1 cellular context compared by ENCODE assay signal in the genomic region with DNA sequence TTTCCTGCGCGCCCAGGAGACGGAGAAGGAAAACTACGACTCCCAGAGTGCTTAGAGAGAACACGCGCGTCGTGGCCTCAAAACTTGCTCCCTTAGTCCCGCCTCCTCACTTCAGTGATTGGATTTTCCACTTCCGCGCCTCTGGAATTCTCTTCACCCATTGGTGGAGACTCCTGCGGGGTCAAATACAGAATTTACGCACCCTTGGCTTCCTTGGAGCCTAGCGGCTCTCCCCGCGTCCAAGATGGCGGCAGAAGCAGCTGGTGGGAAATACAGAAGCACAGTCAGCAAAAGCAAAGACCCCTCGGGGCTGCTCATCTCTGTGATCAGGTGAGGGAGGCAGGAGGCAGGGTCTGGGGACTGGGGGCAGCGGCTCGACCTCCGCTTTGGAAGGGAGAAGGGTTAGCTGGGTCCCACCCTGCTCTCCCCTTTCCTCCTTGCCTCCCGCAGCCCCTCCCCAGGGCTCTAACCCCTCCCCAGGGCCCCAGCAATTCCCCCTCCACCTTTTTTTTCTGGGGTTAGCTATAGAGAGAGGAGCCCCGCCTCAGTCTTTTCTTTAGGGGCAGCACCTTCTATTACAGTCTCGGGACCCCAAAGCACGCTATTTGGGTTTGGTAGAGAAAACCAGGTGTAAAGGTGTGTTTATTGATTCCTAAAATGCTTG.
TF ChIP-seq lines count a peak whose summit lies in the region.

TSS of gene EXOC4 (plus strand) at position 221 of the 664 bp plus-strand sequence.

TF ChIP-seq in GM12878, 131 proteins besides CTCF, POLR2A, EP300 and RAD21 (continued from another document and continues in another):
- TF ChIP-seq IKZF1 (conservative IDR thresholded peaks at IDR 0.05) (peak; percentile 91), TBL1XR1 (IDR thresholded peaks at IDR 0.05; ENCODE audit: low read depth, low read length) (peak; percentile 59; the same call in 1 of the 2 replicates), NR2C1 (IDR thresholded peaks at IDR 0.05) (peak; percentile 97), MYB (IDR thresholded peaks at IDR 0.05; ENCODE audit: borderline replicate concordance, low read depth, low read length) (no peak), SKIL (IDR thresholded peaks at IDR 0.05; ENCODE audit: low read depth, poor library complexity, severe bottlenecking) (peak; percentile 45), MTA2 (IDR thresholded peaks at IDR 0.05; ENCODE audit: low read depth) (peak; percentile 79), MXI1 (IDR thresholded peaks at IDR 0.05; ENCODE audit: low read depth, low read length) (peak; percentile 63; the same call in 1 of the 2 replicates), EGR1 (IDR thresholded peaks at IDR 0.05; ENCODE audit: borderline replicate concordance in 1 of 2, low read depth in 2 of 2, low read length in 2 of 2) (peak in 1 of 2 experiments; percentile 6; a peak in 1 of 3 replicates), RFX5 (IDR thresholded peaks at IDR 0.05; ENCODE audit: low read depth, low read length) (no peak), HDGF (IDR thresholded peaks at IDR 0.05) (no peak), POLR2AphosphoS2 (IDR thresholded peaks at IDR 0.05; ENCODE audit: low read depth, low read length) (0 out of 2 replicates have a peak, but pooled peaks have one; percentile 55), IKZF2 (IDR thresholded peaks at IDR 0.05) (peak in 1 of 2 experiments; percentile 34; a peak in 3 of 4 replicates), GABPA (IDR thresholded peaks at IDR 0.05; ENCODE audit: low read depth) (peak; percentile 75), BMI1 (IDR thresholded peaks at IDR 0.05; ENCODE audit: borderline replicate concordance) (no peak), PAX5 (IDR thresholded peaks at IDR 0.05; ENCODE audit: borderline replicate concordance, low read depth, low read length) (0 out of 2 replicates have a peak, but pooled peaks have one; percentile 48), NR2C2 (IDR thresholded peaks at IDR 0.05; ENCODE audit: borderline replicate concordance, control insufficient read depth, insufficient read length, low read depth) (peak; percentile 27), CREB1 (IDR thresholded peaks at IDR 0.05; ENCODE audit: low read depth) (peak; percentile 96), SPI1 (IDR thresholded peaks at IDR 0.05; ENCODE audit: borderline replicate concordance, insufficient read depth, low read depth, low read length) (peak; percentile 50; the same call in 1 of the 2 replicates), CREM (IDR thresholded peaks at IDR 0.05; ENCODE audit: low read depth) (peak; percentile 95), HCFC1 (IDR thresholded peaks at IDR 0.05; ENCODE audit: low read length) (peak; percentile 93), BHLHE40 (IDR thresholded peaks at IDR 0.05; ENCODE audit: borderline replicate concordance in 1 of 2, low read depth in 2 of 2, low read length in 1 of 2) (peak in 1 of 2 experiments; percentile 34; a peak in 1 of 4 replicates), CHD2 (IDR thresholded peaks at IDR 0.05; ENCODE audit: borderline replicate concordance, low read depth, low read length) (peak; percentile 96), BACH1 (IDR thresholded peaks at IDR 0.05; ENCODE audit: borderline replicate concordance) (peak; percentile 19; the same call in 1 of the 2 replicates), PML (IDR thresholded peaks at IDR 0.05; ENCODE audit: low read length) (peak; percentile 33; the same call in 1 of the 2 replicates), ATF7 (IDR thresholded peaks at IDR 0.05; ENCODE audit: low read depth) (no peak), NR2F1 (conservative IDR thresholded peaks at IDR 0.05) (peak; percentile 76), EED (IDR thresholded peaks at IDR 0.05; ENCODE audit: low read depth) (no peak), E2F8 (IDR thresholded peaks at IDR 0.05; ENCODE audit: low read depth, partially characterized antibody) (no peak), NBN (IDR thresholded peaks at IDR 0.05) (peak; percentile 15; the same call in 1 of the 2 replicates), E2F4 (IDR thresholded peaks at IDR 0.05; ENCODE audit: low read depth, low read length) (no peak), POU2F2 (IDR thresholded peaks at IDR 0.05; ENCODE audit: borderline replicate concordance, low read depth, low read length) (peak; percentile 66; the same call in 1 of the 3 replicates)
- TF ChIP-seq, protein P1, sequence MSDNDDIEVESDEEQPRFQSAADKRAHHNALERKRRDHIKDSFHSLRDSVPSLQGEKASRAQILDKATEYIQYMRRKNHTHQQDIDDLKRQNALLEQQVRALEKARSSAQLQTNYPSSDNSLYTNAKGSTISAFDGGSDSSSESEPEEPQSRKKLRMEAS (IDR thresholded peaks at IDR 0.05; ENCODE audit: low read depth, low read length) = no peak; the same call in 1 of the 2 replicates
- TF ChIP-seq, protein P2, sequence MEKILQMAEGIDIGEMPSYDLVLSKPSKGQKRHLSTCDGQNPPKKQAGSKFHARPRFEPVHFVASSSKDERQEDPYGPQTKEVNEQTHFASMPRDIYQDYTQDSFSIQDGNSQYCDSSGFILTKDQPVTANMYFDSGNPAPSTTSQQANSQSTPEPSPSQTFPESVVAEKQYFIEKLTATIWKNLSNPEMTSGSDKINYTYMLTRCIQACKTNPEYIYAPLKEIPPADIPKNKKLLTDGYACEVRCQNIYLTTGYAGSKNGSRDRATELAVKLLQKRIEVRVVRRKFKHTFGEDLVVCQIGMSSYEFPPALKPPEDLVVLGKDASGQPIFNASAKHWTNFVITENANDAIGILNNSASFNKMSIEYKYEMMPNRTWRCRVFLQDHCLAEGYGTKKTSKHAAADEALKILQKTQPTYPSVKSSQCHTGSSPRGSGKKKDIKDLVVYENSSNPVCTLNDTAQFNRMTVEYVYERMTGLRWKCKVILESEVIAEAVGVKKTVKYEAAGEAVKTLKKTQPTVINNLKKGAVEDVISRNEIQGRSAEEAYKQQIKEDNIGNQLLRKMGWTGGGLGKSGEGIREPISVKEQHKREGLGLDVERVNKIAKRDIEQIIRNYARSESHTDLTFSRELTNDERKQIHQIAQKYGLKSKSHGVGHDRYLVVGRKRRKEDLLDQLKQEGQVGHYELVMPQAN (conservative IDR thresholded peaks at IDR 0.05) = 0 out of 2 replicates have a peak, but pooled peaks have one; percentile 56
- TF ChIP-seq, protein P3, sequence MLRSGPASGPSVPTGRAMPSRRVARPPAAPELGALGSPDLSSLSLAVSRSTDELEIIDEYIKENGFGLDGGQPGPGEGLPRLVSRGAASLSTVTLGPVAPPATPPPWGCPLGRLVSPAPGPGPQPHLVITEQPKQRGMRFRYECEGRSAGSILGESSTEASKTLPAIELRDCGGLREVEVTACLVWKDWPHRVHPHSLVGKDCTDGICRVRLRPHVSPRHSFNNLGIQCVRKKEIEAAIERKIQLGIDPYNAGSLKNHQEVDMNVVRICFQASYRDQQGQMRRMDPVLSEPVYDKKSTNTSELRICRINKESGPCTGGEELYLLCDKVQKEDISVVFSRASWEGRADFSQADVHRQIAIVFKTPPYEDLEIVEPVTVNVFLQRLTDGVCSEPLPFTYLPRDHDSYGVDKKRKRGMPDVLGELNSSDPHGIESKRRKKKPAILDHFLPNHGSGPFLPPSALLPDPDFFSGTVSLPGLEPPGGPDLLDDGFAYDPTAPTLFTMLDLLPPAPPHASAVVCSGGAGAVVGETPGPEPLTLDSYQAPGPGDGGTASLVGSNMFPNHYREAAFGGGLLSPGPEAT (IDR thresholded peaks at IDR 0.05; ENCODE audit: low read depth) = peak; percentile 35; the same call in 1 of the 2 replicates
- TF ChIP-seq, protein P4, sequence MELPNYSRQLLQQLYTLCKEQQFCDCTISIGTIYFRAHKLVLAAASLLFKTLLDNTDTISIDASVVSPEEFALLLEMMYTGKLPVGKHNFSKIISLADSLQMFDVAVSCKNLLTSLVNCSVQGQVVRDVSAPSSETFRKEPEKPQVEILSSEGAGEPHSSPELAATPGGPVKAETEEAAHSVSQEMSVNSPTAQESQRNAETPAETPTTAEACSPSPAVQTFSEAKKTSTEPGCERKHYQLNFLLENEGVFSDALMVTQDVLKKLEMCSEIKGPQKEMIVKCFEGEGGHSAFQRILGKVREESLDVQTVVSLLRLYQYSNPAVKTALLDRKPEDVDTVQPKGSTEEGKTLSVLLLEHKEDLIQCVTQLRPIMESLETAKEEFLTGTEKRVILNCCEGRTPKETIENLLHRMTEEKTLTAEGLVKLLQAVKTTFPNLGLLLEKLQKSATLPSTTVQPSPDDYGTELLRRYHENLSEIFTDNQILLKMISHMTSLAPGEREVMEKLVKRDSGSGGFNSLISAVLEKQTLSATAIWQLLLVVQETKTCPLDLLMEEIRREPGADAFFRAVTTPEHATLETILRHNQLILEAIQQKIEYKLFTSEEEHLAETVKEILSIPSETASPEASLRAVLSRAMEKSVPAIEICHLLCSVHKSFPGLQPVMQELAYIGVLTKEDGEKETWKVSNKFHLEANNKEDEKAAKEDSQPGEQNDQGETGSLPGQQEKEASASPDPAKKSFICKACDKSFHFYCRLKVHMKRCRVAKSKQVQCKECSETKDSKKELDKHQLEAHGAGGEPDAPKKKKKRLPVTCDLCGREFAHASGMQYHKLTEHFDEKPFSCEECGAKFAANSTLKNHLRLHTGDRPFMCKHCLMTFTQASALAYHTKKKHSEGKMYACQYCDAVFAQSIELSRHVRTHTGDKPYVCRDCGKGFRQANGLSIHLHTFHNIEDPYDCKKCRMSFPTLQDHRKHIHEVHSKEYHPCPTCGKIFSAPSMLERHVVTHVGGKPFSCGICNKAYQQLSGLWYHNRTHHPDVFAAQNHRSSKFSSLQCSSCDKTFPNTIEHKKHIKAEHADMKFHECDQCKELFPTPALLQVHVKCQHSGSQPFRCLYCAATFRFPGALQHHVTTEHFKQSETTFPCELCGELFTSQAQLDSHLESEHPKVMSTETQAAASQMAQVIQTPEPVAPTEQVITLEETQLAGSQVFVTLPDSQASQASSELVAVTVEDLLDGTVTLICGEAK (IDR thresholded peaks at IDR 0.05; ENCODE audit: borderline replicate concordance) = peak; percentile 77; the same call in 1 of the 2 replicates
- TF ChIP-seq, protein P5, sequence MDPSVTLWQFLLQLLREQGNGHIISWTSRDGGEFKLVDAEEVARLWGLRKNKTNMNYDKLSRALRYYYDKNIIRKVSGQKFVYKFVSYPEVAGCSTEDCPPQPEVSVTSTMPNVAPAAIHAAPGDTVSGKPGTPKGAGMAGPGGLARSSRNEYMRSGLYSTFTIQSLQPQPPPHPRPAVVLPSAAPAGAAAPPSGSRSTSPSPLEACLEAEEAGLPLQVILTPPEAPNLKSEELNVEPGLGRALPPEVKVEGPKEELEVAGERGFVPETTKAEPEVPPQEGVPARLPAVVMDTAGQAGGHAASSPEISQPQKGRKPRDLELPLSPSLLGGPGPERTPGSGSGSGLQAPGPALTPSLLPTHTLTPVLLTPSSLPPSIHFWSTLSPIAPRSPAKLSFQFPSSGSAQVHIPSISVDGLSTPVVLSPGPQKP (IDR thresholded peaks at IDR 0.05; ENCODE audit: low read depth, low read length) = no peak
- TF ChIP-seq, protein P6, sequence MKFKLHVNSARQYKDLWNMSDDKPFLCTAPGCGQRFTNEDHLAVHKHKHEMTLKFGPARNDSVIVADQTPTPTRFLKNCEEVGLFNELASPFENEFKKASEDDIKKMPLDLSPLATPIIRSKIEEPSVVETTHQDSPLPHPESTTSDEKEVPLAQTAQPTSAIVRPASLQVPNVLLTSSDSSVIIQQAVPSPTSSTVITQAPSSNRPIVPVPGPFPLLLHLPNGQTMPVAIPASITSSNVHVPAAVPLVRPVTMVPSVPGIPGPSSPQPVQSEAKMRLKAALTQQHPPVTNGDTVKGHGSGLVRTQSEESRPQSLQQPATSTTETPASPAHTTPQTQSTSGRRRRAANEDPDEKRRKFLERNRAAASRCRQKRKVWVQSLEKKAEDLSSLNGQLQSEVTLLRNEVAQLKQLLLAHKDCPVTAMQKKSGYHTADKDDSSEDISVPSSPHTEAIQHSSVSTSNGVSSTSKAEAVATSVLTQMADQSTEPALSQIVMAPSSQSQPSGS (IDR thresholded peaks at IDR 0.05; ENCODE audit: low read length) = no peak
- TF ChIP-seq, protein P7, sequence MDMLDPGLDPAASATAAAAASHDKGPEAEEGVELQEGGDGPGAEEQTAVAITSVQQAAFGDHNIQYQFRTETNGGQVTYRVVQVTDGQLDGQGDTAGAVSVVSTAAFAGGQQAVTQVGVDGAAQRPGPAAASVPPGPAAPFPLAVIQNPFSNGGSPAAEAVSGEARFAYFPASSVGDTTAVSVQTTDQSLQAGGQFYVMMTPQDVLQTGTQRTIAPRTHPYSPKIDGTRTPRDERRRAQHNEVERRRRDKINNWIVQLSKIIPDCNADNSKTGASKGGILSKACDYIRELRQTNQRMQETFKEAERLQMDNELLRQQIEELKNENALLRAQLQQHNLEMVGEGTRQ (IDR thresholded peaks at IDR 0.05; ENCODE audit: borderline replicate concordance, low read depth, low read length) = no peak; the same call in 1 of the 2 replicates
